ENCODE assay signal across 14 cellular contexts in genomic region chr14:66944872-66945271, GRCh38.
DNase-seq lines count a peak whose midpoint lies in the region; ATAC-seq and TF ChIP-seq lines count a peak whose summit lies in the region.
"Had no signal": no experiment of that assay in that cellular context is flagged by ENCODE, and none has a peak within 500 bp of the region (broad histone marks: within the 10 kb centered on the region; RNA-seq: fewer than 3 reads in every experiment).

No MANE protein-coding gene starts in this region.

- peaks cover 0 to 12% of the 10 kb centered on the region in 2 experiments; a peak in 2 of 4 replicates for H3K36me3 ChIP-seq in HCT116 (ENCODE audit: control insufficient read depth in 1 of 2, insufficient read depth in 2 of 2, low read length in 2 of 2)

- H4K20me1 ChIP-seq in HCT116 (ENCODE audit: insufficient read depth) = no peaks in the 10 kb centered on the region

- in situ Hi-C loops in Caki2 (cut with HindIII; ENCODE audit: low pct_unique_long_range_greater_than_20kb, low sequenced_read_pairs) = no loop called here
- in situ Hi-C loops in astrocyte of the spinal cord (cut with HindIII; ENCODE audit: low sequenced_read_pairs) = no loop called here

- H3K79me2 ChIP-seq in HCT116 (ENCODE audit: insufficient read depth, low read length) = no peaks in the 10 kb centered on the region
- H3K79me2 ChIP-seq: parathyroid adenoma had no signal

- H3K27ac ChIP-seq in HCT116 (ENCODE audit: low read depth, low read length) = no peak overlapping the region
- H3K27ac ChIP-seq in caudate nucleus (ENCODE audit: low read depth, low read length) = no peak overlapping the region
- H3K27ac ChIP-seq: left lung, parathyroid adenoma, upper lobe of left lung had no signal

- no TSS peak for BruUV-seq in HCT116 (replicated peaks; lab: Mats Ljungman, UMichigan)

- TF ChIP-seq CTCF in HCT116 (IDR thresholded peaks at IDR 0.05 in 2 of 3, conservative IDR thresholded peaks at IDR 0.05 in 1 of 3; ENCODE audit: borderline replicate concordance in 1 of 3, insufficient read depth in 1 of 3, low read depth in 2 of 3, low read length in 2 of 3) = no peak
- TF ChIP-seq CTCF in astrocyte of the spinal cord (IDR thresholded peaks at IDR 0.05; ENCODE audit: low read depth, low read length) = no peak

- no peaks in the 10 kb centered on the region for H3K4me1 ChIP-seq in HCT116 (ENCODE audit: control insufficient read depth in 1 of 2, insufficient read depth in 2 of 2, low read length in 2 of 2)
- H3K4me1 ChIP-seq: left lung, parathyroid adenoma, upper lobe of left lung had no signal

- TF ChIP-seq RAD21 in HCT116 (IDR thresholded peaks at IDR 0.05; ENCODE audit: low read depth) = no peak

- H3K4me2 ChIP-seq in HCT116 (ENCODE audit: low read length) = no peak overlapping the region

- peaks cover 8 to 11% of the 10 kb centered on the region in 2 experiments; a peak in 2 of 4 replicates for H3K9me3 ChIP-seq in HCT116 (ENCODE audit: control insufficient read depth in 1 of 2, insufficient read depth in 1 of 2, low read depth in 1 of 2, low read length in 2 of 2)

- H3K9me2 ChIP-seq in HCT116 (ENCODE audit: insufficient read depth) = no peaks in the 10 kb centered on the region

- no peak overlapping the region for H3K9ac ChIP-seq in HCT116 (ENCODE audit: low read length)
- H3K9ac ChIP-seq: parathyroid adenoma had no signal

- RAD21 ChIA-PET in HCT116 (lab: Charles Lee; ENCODE audit: low non-redundant PET in 1 of 2, low total read pairs in 2 of 2, uncharacterized antibody in 2 of 2, unreplicated experiment in 2 of 2) = no interaction called here

- intact Hi-C loops in HCT116 (cut with micrococcal nuclease) = no loop called here

- H3K4me3 ChIP-seq in HCT116 (replicated peaks in 1 of 2; ENCODE audit: low read depth in 1 of 2, low read length in 2 of 2) (no peak overlapping the region), astrocyte of the spinal cord (ENCODE audit: low read depth, low read length) (no peak overlapping the region)
- H3K4me3 ChIP-seq: left lung, upper lobe of left lung had no signal

- H3K27me3 ChIP-seq in HCT116 (ENCODE audit: insufficient read depth, low read length) = no peaks in the 10 kb centered on the region
- H3K27me3 ChIP-seq: left lung, upper lobe of left lung had no signal

- ATAC-seq in HCT116 (no peak), HG03354 (IDR thresholded peaks at IDR 0.05; ENCODE audit: poor library complexity, severe bottlenecking, unreplicated experiment) (no peak)
- ATAC-seq: left lung had no signal

- POLR2A ChIA-PET in HCT116 (lab: Charles Lee) = no interaction called here

- DNase-seq in Caki2 (ENCODE audit: low read depth) = peak; percentile 31
- DNase-seq in HCT116 (ENCODE audit: low read depth, low spot score) = peak; percentile 15
- peak; percentile 45 for DNase-seq in astrocyte of the spinal cord (ENCODE audit: low read depth, low spot score)
- DNase-seq in kidney tubule cell (ENCODE audit: low spot score) = peak; percentile 10
- DNase-seq in COR-L47 (lab: John Stamatoyannopoulos, UW) = no peak
- DNase-seq in caudate nucleus (lab: John Stamatoyannopoulos, UW) = no peak
- DNase-seq in activated naive CD4-positive, alpha-beta T cell treated with anti-CD3 and anti-CD28 coated beads, Interleukin-2, amount 50 U/mL, for 16 hours = no peak
- DNase-seq: activated CD8-positive, alpha-beta memory T cell treated with anti-CD3 and anti-CD28 coated beads for 24 hours; DMS79; Kasumi-1; left lung; upper lobe of left lung had no signal

- CTCF ChIA-PET in HCT116 (lab: Charles Lee) = no interaction called here

- no peak for TF ChIP-seq POLR2A in HCT116 (IDR thresholded peaks at IDR 0.05; ENCODE audit: borderline replicate concordance, extremely low read depth, insufficient read depth, insufficient read length)

- H2AFZ ChIP-seq in HCT116 (ENCODE audit: low read depth, low read length, poor library complexity, severe bottlenecking) = no peak overlapping the region
- H2AFZ ChIP-seq: parathyroid adenoma had no signal

TF ChIP-seq in HCT116, 20 proteins besides CTCF, POLR2A, EP300 and RAD21:
- TF ChIP-seq CBX3 (IDR thresholded peaks at IDR 0.05; ENCODE audit: low read depth) (peak; percentile 28; the same call in 1 of the 2 replicates), REST (IDR thresholded peaks at IDR 0.05; ENCODE audit: low read depth) (no peak), MAX (IDR thresholded peaks at IDR 0.05) (no peak), ZNF274 (IDR thresholded peaks at IDR 0.05; ENCODE audit: low read depth, low read length) (no peak), POLR2AphosphoS5 (IDR thresholded peaks at IDR 0.05; ENCODE audit: low read depth, low read length) (no peak)

Comparison
In these comparisons a context has a peak if more than half of its experiments do, and no peak if none do; other contexts are left out.
1. DNase-seq: peak in Caki2 (single experiment), HCT116 (single experiment), astrocyte of the spinal cord (single experiment) and kidney tubule cell (single experiment); none in COR-L47 (single experiment), caudate nucleus (0 of 61) and activated naive CD4-positive, alpha-beta T cell treated with anti-CD3 and anti-CD28 coated beads, Interleukin-2, amount 50 U/mL, for 16 hours (single experiment).